Comparison of ENCODE assay signal across 15 cellular contexts in the genomic region with DNA sequence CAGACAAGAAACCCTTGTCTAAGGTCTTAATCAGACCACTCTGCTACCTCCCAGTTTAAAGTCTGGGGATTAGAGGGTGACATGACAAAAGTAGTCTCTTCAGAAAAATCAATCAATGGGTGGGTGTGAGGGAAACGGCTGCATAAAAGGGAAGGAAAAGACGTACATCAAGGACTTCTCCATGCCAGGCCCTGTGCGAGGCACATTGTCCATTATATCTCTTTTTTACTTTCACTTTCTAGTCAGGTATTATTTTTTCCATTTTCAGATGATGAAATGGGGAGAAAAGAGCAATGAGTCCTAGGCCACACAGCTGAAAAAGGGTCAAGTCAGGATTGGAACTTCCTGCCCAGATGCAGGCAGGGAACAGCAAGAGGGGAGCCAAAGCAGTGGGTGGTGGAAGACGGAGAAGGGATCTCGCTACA. TPM values are rescaled to one million over a fixed set of nuclear protein-coding genes. Genes with fewer than 3 reads are reported as not detected.
DNase-seq lines count a peak whose midpoint lies in the region; ATAC-seq and TF ChIP-seq lines count a peak whose summit lies in the region.
"Had no signal": no experiment of that assay in that cellular context is flagged by ENCODE, and none has a peak within 500 bp of the region (broad histone marks: within the 10 kb centered on the region; RNA-seq: fewer than 3 reads in every experiment).

No MANE protein-coding gene starts in this region.

- DNase-seq in MCF 10A (ENCODE audit: unreplicated experiment) (no peak), breast epithelium (ENCODE audit: low spot score in 2 of 2) (no peak), T-helper 17 cell (no peak), ecto neural progenitor cell (ENCODE audit: low spot score) (peak; percentile 25), stromal cell of bone marrow (ENCODE audit: low read depth) (peak; percentile 8), DMS79 treated with DMSO at 0.1 percent for 48 hours (lab: John Stamatoyannopoulos, UW) (no peak), NCI-H1694 treated with DMSO at 0.1 percent for 48 hours (lab: John Stamatoyannopoulos, UW) (no peak)
- DNase-seq: colonic mucosa; DMS79; foreskin keratinocyte; NCI-H2081; stimulated activated CD8-positive, alpha-beta memory T cell treated with anti-CD3 and anti-CD28 coated beads, Interleukin-4, amount 100 ng/mL, for 48 hours had no signal

- H3K27ac ChIP-seq in breast epithelium = no peak overlapping the region
- H3K27ac ChIP-seq: colonic mucosa, foreskin keratinocyte had no signal

- intact Hi-C loops in MCF 10A (cut with micrococcal nuclease) (no loop called here), breast epithelium (cut with DNase I; ENCODE audit: low total_unique reads) (no loop called here)

- H3K9me3 Mint-ChIP-seq in MCF 10A (ENCODE audit: unreplicated experiment) = no peaks in the 10 kb centered on the region
- H3K9me3 Mint-ChIP-seq: activated naive CD4-positive, alpha-beta T cell treated with anti-CD3 and anti-CD28 coated beads, Interleukin-2, amount 50 U/mL, for 72 hours had no signal

- no TSS peak for BruUV-seq in MCF 10A (replicated peaks; lab: Mats Ljungman, UMichigan)

- no peaks in the 10 kb centered on the region for H3K4me1 ChIP-seq in breast epithelium
- H3K4me1 ChIP-seq: colonic mucosa, foreskin keratinocyte had no signal

- H3K4me1 Mint-ChIP-seq in MCF 10A (ENCODE audit: insufficient read depth, unreplicated experiment) = peaks cover 7% of the 10 kb centered on the region
- H3K4me1 Mint-ChIP-seq in T-helper 17 cell = peaks cover 23% of the 10 kb centered on the region

- POLR2A ChIA-PET in MCF 10A (lab: Yijun Ruan, JAX) = no interaction called here

- no peak for ATAC-seq in T-helper 17 cell
- no peak for ATAC-seq in GM18909 (IDR thresholded peaks at IDR 0.05; ENCODE audit: poor library complexity, unreplicated experiment)
- ATAC-seq: activated naive CD4-positive, alpha-beta T cell treated with anti-CD3 and anti-CD28 coated beads, Interleukin-2, amount 50 U/mL, for 72 hours; foreskin keratinocyte had no signal

- H3K27me3 ChIP-seq in breast epithelium = no peaks in the 10 kb centered on the region
- H3K27me3 ChIP-seq: colonic mucosa, foreskin keratinocyte had no signal

- no peaks in the 10 kb centered on the region for H3K36me3 ChIP-seq in breast epithelium
- H3K36me3 ChIP-seq: colonic mucosa had no signal

- CTCF ChIA-PET in MCF 10A (lab: Yijun Ruan, JAX) = interaction anchor here (0.6 to 3.3 kb wide), 4 partner anchors 11 to 158 kb away, joined by 3 to 22 read pairs (median 3); no protein-coding TSS in a partner anchor

- H3K4me3 Mint-ChIP-seq in MCF 10A (ENCODE audit: unreplicated experiment) = no peak overlapping the region
- peak overlapping the region; percentile 28 for H3K4me3 Mint-ChIP-seq in T-helper 17 cell

- H3K27me3 Mint-ChIP-seq in MCF 10A (ENCODE audit: insufficient read depth, unreplicated experiment) (peaks cover 11% of the 10 kb centered on the region), T-helper 17 cell (peaks cover 12% of the 10 kb centered on the region)

- H3K36me3 Mint-ChIP-seq in MCF 10A (ENCODE audit: insufficient read depth, unreplicated experiment) = no peaks in the 10 kb centered on the region
- no peaks in the 10 kb centered on the region for H3K36me3 Mint-ChIP-seq in T-helper 17 cell (ENCODE audit: low read depth)
- H3K36me3 Mint-ChIP-seq: activated naive CD4-positive, alpha-beta T cell treated with anti-CD3 and anti-CD28 coated beads, Interleukin-2, amount 50 U/mL, for 72 hours had no signal

- TF ChIP-seq CTCF in MCF 10A (IDR thresholded peaks at IDR 0.05; ENCODE audit: unreplicated experiment) = no peak
- no peak for TF ChIP-seq CTCF in breast epithelium (IDR thresholded peaks at IDR 0.05)

- TF ChIP-seq POLR2A in breast epithelium (IDR thresholded peaks at IDR 0.05) = no peak

- no peak overlapping the region for H3K4me3 ChIP-seq in breast epithelium
- H3K4me3 ChIP-seq: colonic mucosa had no signal

- no peaks in the 10 kb centered on the region for H3K9me3 ChIP-seq in breast epithelium
- H3K9me3 ChIP-seq in T-helper 17 cell (ENCODE audit: control insufficient read depth, low read length, poor library complexity, severe bottlenecking) = no peaks in the 10 kb centered on the region
- H3K9me3 ChIP-seq: colonic mucosa had no signal

- peak overlapping the region; percentile 50 for H3K27ac Mint-ChIP-seq in MCF 10A (ENCODE audit: low read depth, unreplicated experiment)
- H3K27ac Mint-ChIP-seq in T-helper 17 cell = peak overlapping the region; percentile 62

RNA-seq across cellular contexts. Expression of a gene that starts 4.6 kb away (rescaled TPM):
- total RNA-seq in MCF 10A (2022) (not detected in 2 replicates), breast epithelium (1 to 10 TPM in 2 of 3 donors, under 1 TPM in 1; 0.32 to 2.8 (median 1.3) TPM), T-helper 17 cell (1 to 10 TPM in 1 of 2 donors, under 1 TPM in 1; 0.65 to 3.1 TPM)
- total RNA-seq: foreskin keratinocyte had no signal

RNA-seq across cellular contexts. Expression of a gene that starts 45.0 kb away (rescaled TPM):
- total RNA-seq in MCF 10A (2022) (not detected in 2 replicates), breast epithelium (not detected), T-helper 17 cell (1 to 10 TPM; 2.5 to 9.0 TPM)
- total RNA-seq: foreskin keratinocyte, posterior vena cava had no signal

Comparison
In these comparisons a context has a peak if more than half of its experiments do, and no peak if none do; other contexts are left out.
1. DNase-seq: peak in ecto neural progenitor cell (single experiment) and stromal cell of bone marrow (single experiment); none in MCF 10A (single experiment), breast epithelium (0 of 2), T-helper 17 cell (0 of 3), DMS79 treated with DMSO at 0.1 percent for 48 hours (single experiment) and NCI-H1694 treated with DMSO at 0.1 percent for 48 hours (single experiment).